11 cellular contexts compared by ENCODE assay signal in the genomic region with DNA sequence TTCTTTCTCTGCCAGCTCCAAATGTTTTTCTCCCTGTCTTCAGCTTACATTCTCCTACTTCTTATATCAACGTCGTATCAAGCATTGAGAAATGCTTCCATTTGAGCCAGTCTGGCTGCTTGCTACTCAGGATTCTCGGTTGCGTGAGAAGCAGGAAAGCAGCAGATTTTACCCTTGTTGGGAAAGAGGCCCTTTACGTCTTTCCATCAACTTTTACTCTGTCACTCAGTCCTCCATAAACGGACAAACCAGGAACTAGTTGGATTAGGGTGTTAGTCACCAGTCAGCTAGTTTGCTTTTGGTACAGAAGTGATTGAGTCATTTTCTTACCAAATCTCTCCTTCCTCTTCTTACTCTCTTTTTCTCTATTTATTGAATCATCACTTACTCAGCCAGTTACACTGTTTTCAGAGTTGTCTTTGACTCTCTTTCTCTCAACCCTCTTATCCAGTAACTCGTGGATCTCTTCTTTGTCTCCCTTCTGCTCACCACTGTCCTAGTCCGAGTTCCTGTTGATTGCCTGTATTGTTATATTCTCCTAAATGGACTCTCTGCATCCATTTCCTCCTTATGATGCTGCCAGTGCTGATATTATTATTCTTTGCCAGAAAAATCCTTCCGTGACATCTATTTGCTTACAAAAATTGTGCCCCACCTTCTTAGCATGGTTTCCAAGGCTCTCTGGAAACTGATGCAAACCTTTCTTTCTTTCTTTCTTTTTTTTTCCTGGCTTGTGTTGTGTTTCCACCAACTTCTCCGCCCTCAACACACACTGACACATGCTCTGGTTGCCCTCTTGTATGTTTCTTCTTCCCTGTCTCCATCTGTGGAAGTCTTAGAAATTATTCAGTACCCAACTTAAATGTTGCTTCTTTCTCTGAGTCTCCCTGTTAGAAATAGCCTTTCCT.
DNase-seq lines count a peak whose midpoint lies in the region; ATAC-seq and TF ChIP-seq lines count a peak whose summit lies in the region.
"Had no signal": no experiment of that assay in that cellular context is flagged by ENCODE, and none has a peak within 500 bp of the region (broad histone marks: within the 10 kb centered on the region; RNA-seq: fewer than 3 reads in every experiment).

No MANE protein-coding gene starts in this region.

- ATAC-seq in foreskin keratinocyte = peak; percentile 97
- ATAC-seq in HG03139 (IDR thresholded peaks at IDR 0.05; ENCODE audit: unreplicated experiment) = no peak
- no peak for ATAC-seq in HG03039 (IDR thresholded peaks at IDR 0.05; ENCODE audit: unreplicated experiment)

- H3K27ac Mint-ChIP-seq in activated naive CD4-positive, alpha-beta T cell treated with anti-CD3 and anti-CD28 coated beads, Interleukin-2, amount 50 U/mL, for 24 hours = peak overlapping the region; percentile 30
- H3K27ac Mint-ChIP-seq in activated naive CD4-positive, alpha-beta T cell treated with anti-CD3 and anti-CD28 coated beads, Interleukin-2, amount 10 ng/mL, durations not matched to agents 7 days and 5 days = no peak overlapping the region

- H3K9me3 Mint-ChIP-seq in activated naive CD4-positive, alpha-beta T cell treated with anti-CD3 and anti-CD28 coated beads, Interleukin-2, amount 50 U/mL, for 24 hours = no peaks in the 10 kb centered on the region
- H3K9me3 Mint-ChIP-seq in activated naive CD4-positive, alpha-beta T cell treated with anti-CD3 and anti-CD28 coated beads, Interleukin-2, amount 10 ng/mL, durations not matched to agents 7 days and 5 days = no peaks in the 10 kb centered on the region
- H3K9me3 Mint-ChIP-seq: H9 had no signal

- H3K4me1 Mint-ChIP-seq in activated naive CD4-positive, alpha-beta T cell treated with anti-CD3 and anti-CD28 coated beads, Interleukin-2, amount 50 U/mL, for 24 hours = peaks cover 17% of the 10 kb centered on the region
- no peaks in the 10 kb centered on the region for H3K4me1 Mint-ChIP-seq in activated naive CD4-positive, alpha-beta T cell treated with anti-CD3 and anti-CD28 coated beads, Interleukin-2, amount 10 ng/mL, durations not matched to agents 7 days and 5 days

- TF ChIP-seq CTCF in foreskin keratinocyte (conservative IDR thresholded peaks at IDR 0.05) = no peak

- peaks cover 37% of the 10 kb centered on the region for H3K4me1 ChIP-seq in foreskin keratinocyte

- peak overlapping the region; percentile 91 for H3K27ac ChIP-seq in foreskin keratinocyte

- CTCF ChIA-PET in activated naive CD4-positive, alpha-beta T cell treated with anti-CD3 and anti-CD28 coated beads, Interleukin-2, amount 10 ng/mL, durations not matched to agents 7 days and 5 days (lab: Charles Lee) = no interaction called here

- H3K36me3 Mint-ChIP-seq in activated naive CD4-positive, alpha-beta T cell treated with anti-CD3 and anti-CD28 coated beads, Interleukin-2, amount 50 U/mL, for 24 hours = peaks cover 18% of the 10 kb centered on the region
- H3K36me3 Mint-ChIP-seq in activated naive CD4-positive, alpha-beta T cell treated with anti-CD3 and anti-CD28 coated beads, Interleukin-2, amount 10 ng/mL, durations not matched to agents 7 days and 5 days = peaks cover 7% of the 10 kb centered on the region

- H3K4me3 Mint-ChIP-seq in activated naive CD4-positive, alpha-beta T cell treated with anti-CD3 and anti-CD28 coated beads, Interleukin-2, amount 50 U/mL, for 24 hours = no peak overlapping the region
- no peak overlapping the region for H3K4me3 Mint-ChIP-seq in activated naive CD4-positive, alpha-beta T cell treated with anti-CD3 and anti-CD28 coated beads, Interleukin-2, amount 10 ng/mL, durations not matched to agents 7 days and 5 days
- H3K4me3 Mint-ChIP-seq: H9 had no signal

- DNase-seq in activated naive CD4-positive, alpha-beta T cell treated with anti-CD3 and anti-CD28 coated beads, Interleukin-2, amount 10 ng/mL, durations not matched to agents 7 days and 5 days = no peak
- peak; percentile 88 for DNase-seq in SKM-1 (lab: John Stamatoyannopoulos, UW; ENCODE audit: unreplicated experiment)
- peak; percentile 87 to 95 for DNase-seq in foreskin keratinocyte
- DNase-seq in superior temporal gyrus (ENCODE audit: extremely low spot score) = peak; percentile 57
- no peak for DNase-seq in NCI-H510A (lab: John Stamatoyannopoulos, UW)
- DNase-seq: activated gamma-delta T cell, H9, NCI-H524 treated with DMSO at 0.1 percent for 48 hours had no signal

- no peaks in the 10 kb centered on the region for H3K27me3 ChIP-seq in foreskin keratinocyte

- no peaks in the 10 kb centered on the region for H3K27me3 Mint-ChIP-seq in activated naive CD4-positive, alpha-beta T cell treated with anti-CD3 and anti-CD28 coated beads, Interleukin-2, amount 50 U/mL, for 24 hours
- no peaks in the 10 kb centered on the region for H3K27me3 Mint-ChIP-seq in activated naive CD4-positive, alpha-beta T cell treated with anti-CD3 and anti-CD28 coated beads, Interleukin-2, amount 10 ng/mL, durations not matched to agents 7 days and 5 days

Comparison
In these comparisons a context has a peak if more than half of its experiments do, and no peak if none do; other contexts are left out.
1. DNase-seq: peak in SKM-1 (single experiment), foreskin keratinocyte (2 of 2) and superior temporal gyrus (single experiment); none in activated naive CD4-positive, alpha-beta T cell treated with anti-CD3 and anti-CD28 coated beads, Interleukin-2, amount 10 ng/mL, durations not matched to agents 7 days and 5 days (single experiment) and NCI-H510A (single experiment).